Comparison of ENCODE assay signal across 9 cellular contexts in genomic region chr19:9818175-9818733, GRCh38. TPM values are rescaled to one million over a fixed set of nuclear protein-coding genes. Genes with fewer than 3 reads are reported as not detected.
DNase-seq lines count a peak whose midpoint lies in the region; ATAC-seq, FAIRE-seq and TF ChIP-seq lines count a peak whose summit lies in the region.
"Had no signal": no experiment of that assay in that cellular context is flagged by ENCODE, and none has a peak within 500 bp of the region (broad histone marks: within the 10 kb centered on the region; RNA-seq: fewer than 3 reads in every experiment).

No MANE protein-coding gene starts in this region.

- peaks cover 14% of the 10 kb centered on the region for H3K4me1 ChIP-seq in SJSA1 (replicated peaks)
- peaks cover 14 to 34% (median 18%) of the 10 kb centered on the region in 3 donors for H3K4me1 ChIP-seq in esophagus squamous epithelium
- H3K4me1 ChIP-seq in prostate gland (replicated peaks), result peaks cover 7% of the 10 kb centered on the region

- intact Hi-C loops in esophagus squamous epithelium (cut with DNase I) (no loop called here), prostate gland (cut with DNase I) (loop anchor here (2.0 kb wide), 1 partner anchor 27 kb away; no protein-coding TSS in a partner anchor)

- 11 to 14% methylated on average over 9 of the region's 39 CpGs for WGBS in esophagus squamous epithelium, 2 donors
- 4% methylated on average over 39 of the region's 39 CpGs for WGBS in prostate gland

- ATAC-seq in GM18517 (IDR thresholded peaks at IDR 0.05; ENCODE audit: unreplicated experiment), result peak; percentile 1
- ATAC-seq in HG03565 (IDR thresholded peaks at IDR 0.05; ENCODE audit: unreplicated experiment), result no peak

- H3K4me3 ChIP-seq in SJSA1, result peak overlapping the region; percentile 92
- peak overlapping the region; percentile 75 to 99 (median 94) for H3K4me3 ChIP-seq in esophagus squamous epithelium
- H3K4me3 ChIP-seq in prostate gland, result peak overlapping the region; percentile 58 to 97

- peaks cover 8% of the 10 kb centered on the region; the same call in 1 of the 2 replicates for H3K9me3 ChIP-seq in SJSA1 (replicated peaks)
- H3K9me3 ChIP-seq in esophagus squamous epithelium, result no peaks in the 10 kb centered on the region
- no peaks in the 10 kb centered on the region for H3K9me3 ChIP-seq in prostate gland

- H3K27me3 ChIP-seq in SJSA1 (replicated peaks) (no peaks in the 10 kb centered on the region), esophagus squamous epithelium (no peaks in the 10 kb centered on the region), prostate gland (replicated peaks; ENCODE audit: insufficient read depth) (no peaks in the 10 kb centered on the region)

- DNase-seq in SJSA1 (ENCODE audit: low read depth in 1 of 2, low spot score in 2 of 2) (peak in 1 of 2 experiments; percentile 7), esophagus squamous epithelium (lab: John Stamatoyannopoulos, UW) (no peak), prostate gland (ENCODE audit: low spot score) (no peak), HTR-8/SVneo (ENCODE audit: insufficient read length, low spot score) (no peak), NCI-H2196 treated with DMSO at 0.1 percent for 48 hours (lab: John Stamatoyannopoulos, UW; ENCODE audit: unreplicated experiment) (no peak), DMS153 (lab: John Stamatoyannopoulos, UW) (no peak)

- H3K36me3 ChIP-seq in SJSA1 (peaks cover 47% of the 10 kb centered on the region), esophagus squamous epithelium (peaks cover 0 to 33% (median 0%) of the 10 kb centered on the region in 3 donors), prostate gland (no peaks in the 10 kb centered on the region)

- TF ChIP-seq CTCF in esophagus squamous epithelium (IDR thresholded peaks at IDR 0.05) (no peak), prostate gland (IDR thresholded peaks at IDR 0.05) (no peak)

- H3K27ac ChIP-seq in SJSA1 (peak overlapping the region; percentile 92), esophagus squamous epithelium (peak overlapping the region; percentile 97 to 99 (median 98)), prostate gland (peak overlapping the region; percentile 92 to 98)

- no peak for TF ChIP-seq POLR2A in esophagus squamous epithelium (IDR thresholded peaks at IDR 0.05)
- no peak for TF ChIP-seq POLR2A in prostate gland (IDR thresholded peaks at IDR 0.05)

- FAIRE-seq in HTR-8/SVneo (lab: Jason Lieb, UNC), result no peak

RNA-seq across cellular contexts. Expression of gene FBXL12, which starts 0.6 kb away (rescaled TPM):
- 16.9 and 34.1 TPM in 2 replicates for total RNA-seq in SJSA1 (2014; rRNA removed; shearing (Covaris generic))
- total RNA-seq in esophagus squamous epithelium (10 to 100 TPM in 3 of 4 donors, 1 to 10 TPM in 1; 6.9 to 20.0 (median 13.7) TPM), prostate gland (10 to 100 TPM; 17.6 to 50.6 TPM)

RNA-seq across cellular contexts. Expression of gene UBL5, which starts 9.5 kb away (rescaled TPM):
- total RNA-seq in SJSA1 (2014; rRNA removed; shearing (Covaris generic)), result 472 and 541 TPM in 2 replicates
- 100 to 1,000 TPM; 394 to 688 (median 499) TPM for total RNA-seq in esophagus squamous epithelium
- total RNA-seq in prostate gland, result 100 to 1,000 TPM; 543 to 675 TPM

RNA-seq across cellular contexts. Expression of gene PIN1, which starts 16.9 kb away (rescaled TPM):
- total RNA-seq in SJSA1 (2014; rRNA removed; shearing (Covaris generic)), result 171 and 230 TPM in 2 replicates
- total RNA-seq in esophagus squamous epithelium, result 10 to 100 TPM; 61.1 to 77.1 (median 67.6) TPM
- total RNA-seq in prostate gland, result 100 to 1,000 TPM; 167 to 202 TPM

RNA-seq across cellular contexts. Expression of gene ZNF846, which starts 49.7 kb away (rescaled TPM):
- 3.5 and 6.3 TPM in 2 replicates for total RNA-seq in SJSA1 (2014; rRNA removed; shearing (Covaris generic))
- total RNA-seq in esophagus squamous epithelium, result 10 to 100 TPM; 10.8 to 18.5 (median 13.5) TPM
- 10 to 100 TPM; 24.5 to 30.8 TPM for total RNA-seq in prostate gland
- total RNA-seq: HT1080 had no signal
